Comparison of ENCODE assay signal across 10 cellular contexts in genomic region chr3:57484563-57484962, GRCh38. TPM values are rescaled to one million over a fixed set of nuclear protein-coding genes. Genes with fewer than 3 reads are reported as not detected.
"Had no signal": no experiment of that assay in that cellular context is flagged by ENCODE, and none has a peak within 500 bp of the region (broad histone marks: within the 10 kb centered on the region; RNA-seq: fewer than 3 reads in every experiment).

No MANE protein-coding gene starts in this region.

- DNase-seq: GM23248, GOT3, H9, HCEC 1CT, IMR-90, KG1 had no signal

- FAIRE-seq: H54, HTR-8/SVneo, K562 had no signal

- H3K27ac ChIP-seq: GM23248 had no signal

- H2AFZ ChIP-seq: GM23248 had no signal

- H3K9ac ChIP-seq: GM23248 had no signal

- H3K4me3 ChIP-seq: GM23248, K562 had no signal

- ATAC-seq: K562 had no signal

RNA-seq across cellular contexts. Expression of gene DNAH12, which starts 59.6 kb away (rescaled TPM):
- total RNA-seq: H9, HT-29 had no signal
